ENCODE assay signal across 8 cellular contexts in genomic region chr16:30370444-30371247, GRCh38. TPM values are rescaled to one million over a fixed set of nuclear protein-coding genes. Genes with fewer than 3 reads are reported as not detected.
DNase-seq lines count a peak whose midpoint lies in the region; ATAC-seq and TF ChIP-seq lines count a peak whose summit lies in the region.

TSS of gene TBC1D10B (minus strand) at chr16:30370494. CDS start at chr16:30370183, 311 bp downstream.

- peak within 1 kb of the TSS; percentile 82 for H3K27ac Mint-ChIP-seq in CD4-positive, alpha-beta T cell

- TF ChIP-seq CTCF in CD4-positive, alpha-beta T cell (IDR thresholded peaks at IDR 0.05): peak; percentile 27
- no peak for TF ChIP-seq CTCF in GM20000 (IDR thresholded peaks at IDR 0.05; ENCODE audit: extremely low read depth, missing control alignments)
- peak in 1 of 3 donors; percentile 19 for TF ChIP-seq CTCF in lower leg skin (IDR thresholded peaks at IDR 0.05)

- peaks cover 16% of the 10 kb centered on the region for H3K36me3 Mint-ChIP-seq in CD4-positive, alpha-beta T cell (ENCODE audit: low read depth)

- POLR2A ChIA-PET in CD4-positive, alpha-beta T cell (lab: Charles Lee): interaction anchor here (0.7 to 6.0 kb wide), 30 partner anchors 10 to 563 kb away, joined by 3 to 153 read pairs (median 6); partner anchors contain the start of genes ALDOA, CD2BP2, CORO1A and DCTPP1

- H3K4me1 ChIP-seq in ectodermal cell (ENCODE audit: control insufficient read depth, insufficient read depth, low read length): peaks cover 24% of the 10 kb centered on the region

- intact Hi-C loops in CD4-positive, alpha-beta T cell (cut with DNase I, micrococcal nuclease): loop anchor here (1.0 to 10.0 kb wide), 7 partner anchors 8 to 554 kb away; partner anchors contain the start of genes CD2BP2 (in 2 of the 2), FBRS (in 1 of the 2), FBXL19 (in 1 of the 2) and ZNF771 (in 1 of the 2)
- intact Hi-C loops in lower leg skin (cut with DNase I; ENCODE audit: low total_unique reads): no loop called here

- H3K4me3 Mint-ChIP-seq in CD4-positive, alpha-beta T cell: peak within 1 kb of the TSS; percentile 93

- no peaks in the 10 kb centered on the region for H3K27me3 ChIP-seq in CD4-positive, alpha-beta T cell (ENCODE audit: control insufficient read depth, insufficient read depth, low read length)
- no peaks in the 10 kb centered on the region for H3K27me3 ChIP-seq in ectodermal cell (ENCODE audit: control insufficient read depth, insufficient read depth, low read length, poor library complexity, severe bottlenecking)

- TF ChIP-seq POLR2A in lower leg skin (IDR thresholded peaks at IDR 0.05): no peak

- ATAC-seq in CD4-positive, alpha-beta T cell (ENCODE audit: poor library complexity): peak; percentile 84

- H3K4me3 ChIP-seq in ectodermal cell (ENCODE audit: insufficient read depth, low read depth, low read length): peak within 1 kb of the TSS; percentile 66
- peak within 1 kb of the TSS; percentile 64 for H3K4me3 ChIP-seq in lower leg skin (ENCODE audit: low read depth, poor library complexity, severe bottlenecking)

- no peaks in the 10 kb centered on the region for H3K9me3 ChIP-seq in CD4-positive, alpha-beta T cell (ENCODE audit: control insufficient read depth, low read length)
- no peaks in the 10 kb centered on the region for H3K9me3 ChIP-seq in ectodermal cell (ENCODE audit: control insufficient read depth, low read length)

- H3K36me3 ChIP-seq in ectodermal cell (ENCODE audit: control insufficient read depth, insufficient read depth, low read length): no peaks in the 10 kb centered on the region

- peak within 1 kb of the TSS; percentile 59 for H3K27ac ChIP-seq in CD4-positive, alpha-beta T cell (ENCODE audit: low read depth, low read length)
- H3K27ac ChIP-seq in ectodermal cell (ENCODE audit: insufficient read depth, low read depth, low read length, poor library complexity, severe bottlenecking): peak within 1 kb of the TSS; percentile 82

- peaks cover 51% of the 10 kb centered on the region for H3K4me1 Mint-ChIP-seq in CD4-positive, alpha-beta T cell (ENCODE audit: low read depth)

- H3K27me3 Mint-ChIP-seq in CD4-positive, alpha-beta T cell: no peaks in the 10 kb centered on the region

- CTCF ChIA-PET in CD4-positive, alpha-beta T cell (lab: Charles Lee): interaction anchor here (0.8 to 2.7 kb wide), 10 partner anchors 9 to 304 kb away, joined by 3 to 19 read pairs (median 6); partner anchors contain the start of genes CD2BP2, DCTPP1, SEPTIN1 and ZNF48

- WGBS in ectodermal cell, 2 experiments: 0% methylated on average over 43 of the region's 43 CpGs
- 0 to 1% methylated on average over 31 to 43 of the region's 43 CpGs for WGBS in lower leg skin, 2 donors

- no peaks in the 10 kb centered on the region for H3K9me3 Mint-ChIP-seq in CD4-positive, alpha-beta T cell

- peak; percentile 97 to 99 (median 98) for DNase-seq in CD4-positive, alpha-beta T cell
- DNase-seq in GM20000 (ENCODE audit: low spot score): peak; percentile 96
- peak; percentile 100 for DNase-seq in HS-5 (ENCODE audit: low read depth)
- DNase-seq in NK-92 (lab: John Stamatoyannopoulos, UW; ENCODE audit: unreplicated experiment): peak; percentile 98
- peak; percentile 96 for DNase-seq in activated CD8-positive, alpha-beta memory T cell treated with anti-CD3 and anti-CD28 coated beads for 24 hours
- peak; percentile 99 to 100 for DNase-seq in lower leg skin (ENCODE audit: low spot score in 2 of 2)
- peak; percentile 93 to 99 for DNase-seq in stimulated activated CD4-positive, alpha-beta T cell treated with anti-CD3 and anti-CD28 coated beads, Interleukin-4, amount 100 ng/mL, for 4 hours

RNA-seq across cellular contexts. Expression of gene TBC1D10B, which starts in this region (rescaled TPM):
- 10 to 100 TPM; 12.7 to 14.7 TPM for total RNA-seq in CD4-positive, alpha-beta T cell
- polyA plus RNA-seq in ectodermal cell (2013, experiment 1 of 4): 30.9 TPM
- 31.5 TPM for polyA plus RNA-seq in ectodermal cell (2013, experiment 2 of 4)
- polyA plus RNA-seq in ectodermal cell (2013, experiment 3 of 4): 26.0 TPM
- polyA plus RNA-seq in ectodermal cell (2013, experiment 4 of 4): 27.4 TPM
- 10 to 100 TPM; 33.2 to 51.8 (median 41.9) TPM for total RNA-seq in lower leg skin

Comparison
In these comparisons a context has a peak if more than half of its experiments do, and no peak if none do; other contexts are left out.
1. Peak in every context shown above with its lines: DNase-seq, ATAC-seq, H3K4me3 ChIP-seq and H3K27ac ChIP-seq.